In the genomic region with DNA sequence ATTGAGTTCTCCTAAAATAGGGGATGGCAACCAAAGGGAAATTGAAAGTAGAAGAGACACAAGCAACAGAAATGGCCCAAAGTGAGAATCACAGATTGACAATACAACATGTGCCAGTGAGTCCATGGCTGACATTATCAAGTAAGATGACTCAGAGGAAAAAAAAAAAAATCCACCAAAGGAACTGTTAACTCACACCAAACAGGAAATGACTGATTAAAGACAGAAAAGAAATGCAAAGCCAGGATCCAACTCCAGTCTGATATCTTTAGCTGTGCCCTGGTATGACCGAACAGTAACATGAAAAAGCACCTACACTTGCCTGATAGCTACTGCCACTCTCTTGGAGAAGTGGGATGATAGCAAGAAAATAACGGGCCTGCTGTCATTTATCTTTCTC, we compare ENCODE assay signal across 11 cellular contexts.
DNase-seq lines count a peak whose midpoint lies in the region; ATAC-seq and TF ChIP-seq lines count a peak whose summit lies in the region.
"Had no signal": no experiment of that assay in that cellular context is flagged by ENCODE, and none has a peak within 500 bp of the region (broad histone marks: within the 10 kb centered on the region; RNA-seq: fewer than 3 reads in every experiment).

No MANE protein-coding gene starts in this region.

- 0 out of 2 replicates have a peak, but pooled peaks cover 4% of the 10 kb centered on the region for H3K9me2 ChIP-seq in GM23248 (ENCODE audit: insufficient read depth)

- H3K9ac ChIP-seq in GM23248 (no peak overlapping the region), skeletal muscle satellite cell (ENCODE audit: low read depth, low read length) (peak overlapping the region; percentile 6)

- H3K36me3 ChIP-seq in GM23248 (ENCODE audit: low read depth) (no peaks in the 10 kb centered on the region), skeletal muscle satellite cell (ENCODE audit: insufficient read depth, low read length) (no peaks in the 10 kb centered on the region)

- H2AFZ ChIP-seq in GM23248 = peak overlapping the region; percentile 61

- no peak for TF ChIP-seq CTCF in fibroblast of mammary gland (conservative IDR thresholded peaks at IDR 0.05; ENCODE audit: control insufficient read depth, insufficient read depth, low read depth, low read length)
- no peak for TF ChIP-seq CTCF in dorsolateral prefrontal cortex (IDR thresholded peaks at IDR 0.05 in 54 of 56, conservative IDR thresholded peaks at IDR 0.05 in 2 of 56; ENCODE audit: low read depth in 1 of 56, partially characterized antibody in 56 of 56)

- no peak for ATAC-seq in HG03439 (IDR thresholded peaks at IDR 0.05; ENCODE audit: unreplicated experiment)

- H3K4me3 ChIP-seq in GM23248 (no peak overlapping the region; the same call in 1 of the 2 replicates), fibroblast of mammary gland (ENCODE audit: control insufficient read depth, low read depth, low read length) (no peak overlapping the region), skeletal muscle satellite cell (ENCODE audit: low read length) (peak overlapping the region; percentile 9), dorsolateral prefrontal cortex (no peak overlapping the region)

- H4K20me1 ChIP-seq in GM23248 (ENCODE audit: insufficient read depth) = no peaks in the 10 kb centered on the region

- 33 to 36% methylated on average over 2 of the region's 2 CpGs for WGBS in GM23248 (ENCODE audit: low coverage in 1 of 2, low lambda C conversion rate in 2 of 2, missing lambda C conversion rate in 2 of 2), 2 experiments

- H3K27me3 ChIP-seq in GM23248 (replicated peaks; ENCODE audit: insufficient read depth) (no peaks in the 10 kb centered on the region), skeletal muscle satellite cell (ENCODE audit: control insufficient read depth, insufficient read depth, low read length) (no peaks in the 10 kb centered on the region), dorsolateral prefrontal cortex (no peaks in the 10 kb centered on the region)

- in situ Hi-C loops in GM23248 (cut with MboI) = no loop called here

- 0 out of 2 replicates have a peak, but pooled peaks cover 4% of the 10 kb centered on the region for H3F3A ChIP-seq in GM23248 (ENCODE audit: insufficient read depth)

- intact Hi-C loops in posterior cingulate gyrus (cut with DNase I) = no loop called here
- intact Hi-C loops in dorsolateral prefrontal cortex (cut with DNase I) = no loop called here

- H3K4me1 ChIP-seq in GM23248 (ENCODE audit: insufficient read depth) (peaks cover 19% of the 10 kb centered on the region), skeletal muscle satellite cell (ENCODE audit: control insufficient read depth, insufficient read depth, low read length) (peaks cover 12% of the 10 kb centered on the region)

- H3K79me2 ChIP-seq in GM23248 (ENCODE audit: insufficient read depth) = no peaks in the 10 kb centered on the region

- H3K4me2 ChIP-seq in GM23248 (ENCODE audit: unreplicated experiment) (peak overlapping the region; percentile 42), skeletal muscle satellite cell (ENCODE audit: low read length) (peak overlapping the region; percentile 51)

- H3K9me3 ChIP-seq in GM23248 (ENCODE audit: low read depth) (no peaks in the 10 kb centered on the region), skeletal muscle satellite cell (replicated peaks; ENCODE audit: low read length) (no peaks in the 10 kb centered on the region)

- H3K27ac ChIP-seq in GM23248 (no peak overlapping the region), dorsolateral prefrontal cortex (no peak overlapping the region)
- H3K27ac ChIP-seq: HL-60 had no signal

- peak; percentile 77 for DNase-seq in GM23248
- peak; percentile 76 for DNase-seq in RPMI7951 (ENCODE audit: low read depth)
- DNase-seq in fibroblast of mammary gland (ENCODE audit: low read depth) = peak; percentile 79
- no peak for DNase-seq in posterior cingulate gyrus
- no peak for DNase-seq in ureter (ENCODE audit: low spot score)
- DNase-seq in dorsolateral prefrontal cortex = no peak
- DNase-seq: effector CD4-positive, alpha-beta T cell; NCI-H1092 had no signal

Comparison
In these comparisons a context has a peak if more than half of its experiments do, and no peak if none do; other contexts are left out.
1. DNase-seq: peak in GM23248 (single experiment), RPMI7951 (single experiment) and fibroblast of mammary gland (single experiment); none in posterior cingulate gyrus (0 of 10), ureter (single experiment) and dorsolateral prefrontal cortex (0 of 10).